27 cellular contexts compared by ENCODE assay signal in the genomic region with DNA sequence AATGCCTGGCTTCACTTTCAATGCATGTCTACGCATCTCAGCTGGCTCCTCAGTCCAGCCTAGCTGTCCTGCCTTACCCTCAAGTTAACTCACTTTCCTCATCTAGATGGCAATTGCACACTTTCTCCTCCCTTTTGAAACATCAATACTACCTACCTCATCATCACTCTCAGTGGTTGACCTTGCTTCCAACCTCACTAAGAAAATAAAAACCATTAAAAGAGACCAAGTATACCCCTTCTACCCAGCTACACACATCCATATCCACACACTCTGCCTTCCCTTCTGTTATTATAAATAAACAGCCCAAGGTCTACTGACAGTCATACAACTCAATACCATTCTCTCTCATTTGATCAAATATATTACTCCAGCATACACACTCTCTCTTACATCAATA.
"Had no signal": no experiment of that assay in that cellular context is flagged by ENCODE, and none has a peak within 500 bp of the region (broad histone marks: within the 10 kb centered on the region; RNA-seq: fewer than 3 reads in every experiment).

No MANE protein-coding gene starts in this region.

- ATAC-seq: natural killer cell; psoas muscle; right cardiac atrium; right lobe of liver; stimulated activated effector memory CD8-positive, alpha-beta T cell treated with anti-CD3 and anti-CD28 coated beads, Interleukin-12 subunit alpha, Interleukin-12 subunit beta, amount 100 ng/mL, for 72 hours; stimulated activated naive B cell treated with anti-CD40 and anti-IgM and Interleukin-4, amounts not matched to agents 10 μg/mL and 1 μg/mL and 100 μg/mL, for 72 hours had no signal

- H3K9me3 Mint-ChIP-seq: natural killer cell; nephron; neural progenitor cell; stimulated activated effector memory CD8-positive, alpha-beta T cell treated with anti-CD3 and anti-CD28 coated beads, Interleukin-12 subunit alpha, Interleukin-12 subunit beta, amount 100 ng/mL, for 72 hours; stimulated activated naive B cell treated with anti-CD40 and anti-IgM and Interleukin-4, amounts not matched to agents 10 μg/mL and 1 μg/mL and 100 μg/mL, for 72 hours had no signal

- H3K27ac ChIP-seq: neural progenitor cell, ovary, parathyroid adenoma, psoas muscle, right lobe of liver, sigmoid colon, stomach, thoracic aorta, thyroid gland, tibial nerve, upper lobe of left lung, vagina had no signal

- H3K27me3 Mint-ChIP-seq: progenitor cell of endocrine pancreas; stimulated activated naive B cell treated with anti-CD40 and anti-IgM and Interleukin-4, amounts not matched to agents 10 μg/mL and 1 μg/mL and 100 μg/mL, for 72 hours had no signal

- H3K9ac ChIP-seq: neural progenitor cell, parathyroid adenoma had no signal

- H3K27ac Mint-ChIP-seq: natural killer cell; nephron; neural progenitor cell; progenitor cell of endocrine pancreas; stimulated activated effector memory CD8-positive, alpha-beta T cell treated with anti-CD3 and anti-CD28 coated beads, Interleukin-12 subunit alpha, Interleukin-12 subunit beta, amount 100 ng/mL, for 72 hours; stimulated activated naive B cell treated with anti-CD40 and anti-IgM and Interleukin-4, amounts not matched to agents 10 μg/mL and 1 μg/mL and 100 μg/mL, for 72 hours had no signal

- H2AFZ ChIP-seq: neural progenitor cell, parathyroid adenoma had no signal

- DNase-seq: natural killer cell; occipital lobe; ovary; posterior cingulate gyrus; psoas muscle; right cardiac atrium; right lobe of liver; sigmoid colon; small intestine; stimulated activated CD4-positive, alpha-beta T cell treated with anti-CD3 and anti-CD28 coated beads, Interleukin-15, amount 100 ng/mL, for 24 hours; stimulated activated CD4-positive, alpha-beta T cell treated with anti-CD3 and anti-CD28 coated beads, Interleukin-2, amount 100 ng/mL, for 24 hours; stimulated activated CD4-positive, alpha-beta T cell treated with anti-CD3 and anti-CD28 coated beads, Interleukin-2, amount 100 ng/mL, for 48 hours; stimulated activated CD4-positive, alpha-beta T cell treated with anti-CD3 and anti-CD28 coated beads, Interleukin-4, amount 100 ng/mL, for 24 hours; stimulated activated naive B cell treated with anti-CD40 and anti-IgM and Interleukin-4, amounts not matched to agents 10 μg/mL and 1 μg/mL and 100 μg/mL, for 72 hours; stimulated activated naive CD4-positive, alpha-beta T cell treated with Interleukin-2 at 50 U/mL for 16 hours; stomach; thyroid gland; trophoblast cell; upper lobe of left lung had no signal

- H3K27me3 ChIP-seq: neural progenitor cell, ovary, right lobe of liver, sigmoid colon, stomach, thyroid gland, tibial nerve, upper lobe of left lung, vagina had no signal

- H3K4me3 Mint-ChIP-seq: natural killer cell; nephron; neural progenitor cell; stimulated activated effector memory CD8-positive, alpha-beta T cell treated with anti-CD3 and anti-CD28 coated beads, Interleukin-12 subunit alpha, Interleukin-12 subunit beta, amount 100 ng/mL, for 72 hours; stimulated activated naive B cell treated with anti-CD40 and anti-IgM and Interleukin-4, amounts not matched to agents 10 μg/mL and 1 μg/mL and 100 μg/mL, for 72 hours had no signal

- H3K4me3 ChIP-seq: neural progenitor cell, ovary, psoas muscle, right lobe of liver, sigmoid colon, stomach, thoracic aorta, thyroid gland, tibial nerve, upper lobe of left lung, vagina had no signal

- H3K4me2 ChIP-seq: neural progenitor cell had no signal

- H3K36me3 Mint-ChIP-seq: neural progenitor cell had no signal

- H3K36me3 ChIP-seq: neural progenitor cell, ovary, right lobe of liver had no signal

- H3K4me1 ChIP-seq: neural progenitor cell, parathyroid adenoma, psoas muscle, right lobe of liver, sigmoid colon, thyroid gland had no signal

- H3K9me3 ChIP-seq: ovary, psoas muscle, right lobe of liver, sigmoid colon, stomach, thoracic aorta, thyroid gland, tibial nerve, upper lobe of left lung, vagina had no signal

- H3K4me1 Mint-ChIP-seq: nephron had no signal
